Comparison of ENCODE assay signal across 8 cellular contexts in genomic region chr5:98928802-98929122, GRCh38. TPM values are rescaled to one million over a fixed set of nuclear protein-coding genes. Genes with fewer than 3 reads are reported as not detected.
DNase-seq lines count a peak whose midpoint lies in the region; ATAC-seq and TF ChIP-seq lines count a peak whose summit lies in the region.

Gene CHD1, minus strand, starts transcription at chr5:98929007. Its CDS starts 2,621 bp downstream, at chr5:98926386.

- peaks cover 71% of the 10 kb centered on the region for H3K4me1 Mint-ChIP-seq in activated T-cell treated with anti-CD3 and anti-CD28 coated beads, Interleukin-2, amount 50 U/mL, for 72 hours (ENCODE audit: low read depth)
- H3K4me1 Mint-ChIP-seq in naive B cell = peaks cover 29 to 63% (median 29%) of the 10 kb centered on the region in 3 donors
- H3K4me1 Mint-ChIP-seq in stimulated activated effector memory CD8-positive, alpha-beta T cell treated with anti-CD3 and anti-CD28 coated beads, Interleukin-12 subunit alpha, Interleukin-12 subunit beta, amount 100 ng/mL, for 72 hours = peaks cover 28% of the 10 kb centered on the region

- H3K9me3 ChIP-seq in KOPT-K1 (ENCODE audit: insufficient read depth, low read length, poor library complexity, severe bottlenecking) (no peaks in the 10 kb centered on the region), Panc1 (ENCODE audit: control insufficient read depth, insufficient read depth, low read depth, low read length) (no peaks in the 10 kb centered on the region)

- no peaks in the 10 kb centered on the region for H3K27me3 ChIP-seq in Panc1 (ENCODE audit: control insufficient read depth, insufficient read depth, low read length)

- DNase-seq in DMS79 treated with DMSO at 0.1 percent for 48 hours (lab: John Stamatoyannopoulos, UW) (peak; percentile 71), Panc1 (ENCODE audit: low read depth, low spot score) (no peak), naive B cell (peak; percentile 94)
- DNase-seq in activated T-cell treated with anti-CD3 and anti-CD28 coated beads, Interleukin-2, amount 50 U/mL, for 72 hours = peak; percentile 96
- DNase-seq in stimulated activated effector memory CD8-positive, alpha-beta T cell treated with anti-CD3 and anti-CD28 coated beads, Interleukin-12 subunit alpha, Interleukin-12 subunit beta, amount 100 ng/mL, for 72 hours (ENCODE audit: low spot score in 2 of 2) = peak in 1 of 2 donors; percentile 87

- peak within 1 kb of the TSS; percentile 98 for H3K27ac Mint-ChIP-seq in activated T-cell treated with anti-CD3 and anti-CD28 coated beads, Interleukin-2, amount 50 U/mL, for 72 hours
- peak within 1 kb of the TSS; percentile 97 to 100 (median 100) for H3K27ac Mint-ChIP-seq in naive B cell
- H3K27ac Mint-ChIP-seq in stimulated activated effector memory CD8-positive, alpha-beta T cell treated with anti-CD3 and anti-CD28 coated beads, Interleukin-12 subunit alpha, Interleukin-12 subunit beta, amount 100 ng/mL, for 72 hours = peak within 1 kb of the TSS; percentile 91

- H3K27ac ChIP-seq in KOPT-K1 (ENCODE audit: low read depth, low read length, poor library complexity, severe bottlenecking) (peak within 1 kb of the TSS; percentile 90), Panc1 (ENCODE audit: low read length) (peak within 1 kb of the TSS; percentile 94)

- peaks cover 21% of the 10 kb centered on the region; the same call in 1 of the 2 replicates for H3K4me1 ChIP-seq in Panc1 (ENCODE audit: control insufficient read depth, insufficient read depth, low read length)

- H3K36me3 ChIP-seq in KOPT-K1 (ENCODE audit: insufficient read depth, low read length) = peaks cover 30% of the 10 kb centered on the region
- peaks cover 17% of the 10 kb centered on the region for H3K36me3 ChIP-seq in Panc1 (ENCODE audit: control insufficient read depth, insufficient read depth, low read length)

- H3K4me3 Mint-ChIP-seq in activated T-cell treated with anti-CD3 and anti-CD28 coated beads, Interleukin-2, amount 50 U/mL, for 72 hours = peak within 1 kb of the TSS; percentile 98 to 99
- H3K4me3 Mint-ChIP-seq in naive B cell = peak within 1 kb of the TSS; percentile 84 to 100 (median 98)
- H3K4me3 Mint-ChIP-seq in stimulated activated effector memory CD8-positive, alpha-beta T cell treated with anti-CD3 and anti-CD28 coated beads, Interleukin-12 subunit alpha, Interleukin-12 subunit beta, amount 100 ng/mL, for 72 hours = peak within 1 kb of the TSS; percentile 84

- CTCF ChIA-PET in Panc1 (lab: Charles Lee) = no interaction called here

- H3K36me3 Mint-ChIP-seq in activated T-cell treated with anti-CD3 and anti-CD28 coated beads, Interleukin-2, amount 50 U/mL, for 72 hours (ENCODE audit: insufficient read depth in 2 of 2) = peaks cover 9 to 25% of the 10 kb centered on the region in 2 donors
- H3K36me3 Mint-ChIP-seq in naive B cell = peaks cover 3 to 4% of the 10 kb centered on the region in 2 donors
- H3K36me3 Mint-ChIP-seq in stimulated activated effector memory CD8-positive, alpha-beta T cell treated with anti-CD3 and anti-CD28 coated beads, Interleukin-12 subunit alpha, Interleukin-12 subunit beta, amount 100 ng/mL, for 72 hours = peaks cover 73% of the 10 kb centered on the region

- H3K27me3 Mint-ChIP-seq in activated T-cell treated with anti-CD3 and anti-CD28 coated beads, Interleukin-2, amount 50 U/mL, for 72 hours (ENCODE audit: low read depth) = no peaks in the 10 kb centered on the region
- H3K27me3 Mint-ChIP-seq in naive B cell = no peaks in the 10 kb centered on the region

- in situ Hi-C loops in Panc1 (cut with HindIII; ENCODE audit: low pct_unique_long_range_greater_than_20kb, low sequenced_read_pairs) = no loop called here

- no peaks in the 10 kb centered on the region for H3K9me3 Mint-ChIP-seq in activated T-cell treated with anti-CD3 and anti-CD28 coated beads, Interleukin-2, amount 50 U/mL, for 72 hours
- H3K9me3 Mint-ChIP-seq in naive B cell = peaks cover 0 to 3% (median 0%) of the 10 kb centered on the region in 7 donors
- no peaks in the 10 kb centered on the region for H3K9me3 Mint-ChIP-seq in stimulated activated effector memory CD8-positive, alpha-beta T cell treated with anti-CD3 and anti-CD28 coated beads, Interleukin-12 subunit alpha, Interleukin-12 subunit beta, amount 100 ng/mL, for 72 hours

- ATAC-seq in GM21737 (IDR thresholded peaks at IDR 0.05; ENCODE audit: unreplicated experiment) (peak; percentile 55), Panc1 (peak; percentile 89), esophagus mucosa (peak; percentile 95), naive B cell (ENCODE audit: low read depth in 2 of 2) (peak; percentile 52 to 54)
- peak; percentile 68 to 72 for ATAC-seq in activated T-cell treated with anti-CD3 and anti-CD28 coated beads, Interleukin-2, amount 50 U/mL, for 72 hours (replicated peaks in 1 of 2)
- peak; percentile 80 for ATAC-seq in stimulated activated effector memory CD8-positive, alpha-beta T cell treated with anti-CD3 and anti-CD28 coated beads, Interleukin-12 subunit alpha, Interleukin-12 subunit beta, amount 100 ng/mL, for 72 hours

- POLR2A ChIA-PET in Panc1 (lab: Charles Lee) = interaction anchor here (0.6 to 1.6 kb wide), 3 partner anchors 13 to 158 kb away, joined by 3 to 4 read pairs (median 4); no protein-coding TSS in a partner anchor

- no peak for TF ChIP-seq CTCF in Panc1 (IDR thresholded peaks at IDR 0.05)

- intact Hi-C loops in Panc1 (cut with micrococcal nuclease; ENCODE audit: unreplicated experiment) = loop anchor here (1.0 kb wide), 1 partner anchor 104 kb away; no protein-coding TSS in a partner anchor

- H3K4me3 ChIP-seq in Panc1 (ENCODE audit: low read depth in 2 of 2, low read length in 2 of 2) = peak within 1 kb of the TSS; percentile 70 to 93

- no TSS peak for BruUV-seq in Panc1 (replicated peaks; lab: Mats Ljungman, UMichigan)

RNA-seq across cellular contexts. Expression of gene CHD1, which starts in this region (rescaled TPM):
- total RNA-seq in Panc1 (2021; ENCODE audit: unreplicated experiment) (36.5 TPM), esophagus mucosa (21.7 TPM)
- polyA plus RNA-seq in Panc1 (2012; ENCODE audit: insufficient read length) = 11.6 TPM
- 10 to 100 TPM; 66.4 to 67.4 TPM for total RNA-seq in activated T-cell treated with anti-CD3 and anti-CD28 coated beads, Interleukin-2, amount 50 U/mL, for 72 hours
- 10 to 100 TPM in 4 of 6 donors, 1 to 10 TPM in 2; 4.1 to 12.2 (median 10.9) TPM for polyA plus RNA-seq in naive B cell (ENCODE audit: low read depth in 6 of 6)
